19 cellular contexts compared by ENCODE assay signal in genomic region chr3:195058311-195059005, GRCh38.
A peak's percentile ranks its signal among the peaks of the same experiment; 100 is the strongest.
DNase-seq lines count a peak whose midpoint lies in the region; FAIRE-seq and TF ChIP-seq lines count a peak whose summit lies in the region.
"Had no signal": no experiment of that assay in that cellular context is flagged by ENCODE, and none has a peak within 500 bp of the region (broad histone marks: within the 10 kb centered on the region; RNA-seq: fewer than 3 reads in every experiment).

No MANE protein-coding gene starts in this region.

- H3K9me3 ChIP-seq in BLaER1, result peaks cover 12% of the 10 kb centered on the region
- H3K9me3 ChIP-seq in endothelial cell of umbilical vein (replicated peaks; ENCODE audit: control insufficient read depth, insufficient read depth, low read length), result no peaks in the 10 kb centered on the region
- H3K9me3 ChIP-seq in osteoblast (ENCODE audit: low read depth, low read length), result no peaks in the 10 kb centered on the region
- H3K9me3 ChIP-seq in OCI-LY7 (ENCODE audit: low read length), result no peaks in the 10 kb centered on the region
- H3K9me3 ChIP-seq in MM.1S (replicated peaks; ENCODE audit: insufficient read depth, low read length), result no peaks in the 10 kb centered on the region

- H3K27ac ChIP-seq in BLaER1 (no peak overlapping the region), endothelial cell of umbilical vein (ENCODE audit: insufficient read depth, low read depth, low read length) (peak overlapping the region; percentile 54), osteoblast (ENCODE audit: low read depth, low read length) (no peak overlapping the region), OCI-LY7 (ENCODE audit: low read depth, low read length, poor library complexity, severe bottlenecking) (no peak overlapping the region), MM.1S (ENCODE audit: low read length) (no peak overlapping the region)
- H3K27ac ChIP-seq: 22Rv1 had no signal

- H3F3A ChIP-seq in MM.1S (ENCODE audit: insufficient read depth, low read length), result no peaks in the 10 kb centered on the region

- BruUV-seq in endothelial cell of umbilical vein (replicated peaks; lab: Mats Ljungman, UMichigan) (no TSS peak), OCI-LY7 (replicated peaks; lab: Mats Ljungman, UMichigan) (no TSS peak)

- no peak for FAIRE-seq in endothelial cell of umbilical vein (lab: Jason Lieb, UNC)
- FAIRE-seq: GM12891, GM18507 had no signal

- H3K36me3 ChIP-seq in BLaER1, result no peaks in the 10 kb centered on the region
- no peaks in the 10 kb centered on the region for H3K36me3 ChIP-seq in endothelial cell of umbilical vein (ENCODE audit: control insufficient read depth in 2 of 2, extremely low read depth in 1 of 2, insufficient read depth in 2 of 2, low read length in 2 of 2)
- H3K36me3 ChIP-seq in osteoblast (ENCODE audit: insufficient read depth, low read length), result no peaks in the 10 kb centered on the region
- no peaks in the 10 kb centered on the region for H3K36me3 ChIP-seq in OCI-LY7 (ENCODE audit: insufficient read depth, low read length)
- no peaks in the 10 kb centered on the region for H3K36me3 ChIP-seq in MM.1S (replicated peaks; ENCODE audit: insufficient read depth, low read length)

- H3K9me1 ChIP-seq in endothelial cell of umbilical vein (replicated peaks; ENCODE audit: control insufficient read depth, extremely low read depth, insufficient read depth, low read length), result no peaks in the 10 kb centered on the region

- H3K4me2 ChIP-seq in BLaER1 (peak overlapping the region; percentile 45), endothelial cell of umbilical vein (ENCODE audit: insufficient read depth, low read length) (no peak overlapping the region), osteoblast (ENCODE audit: insufficient read depth, low read length) (no peak overlapping the region), OCI-LY7 (ENCODE audit: low read length) (no peak overlapping the region), MM.1S (ENCODE audit: low read depth, low read length) (no peak overlapping the region)

- peak; percentile 74 for DNase-seq in DMS 273 (lab: John Stamatoyannopoulos, UW; ENCODE audit: unreplicated experiment)
- DNase-seq in DMS 273 treated with DMSO at 0.1 percent for 48 hours (lab: John Stamatoyannopoulos, UW), result no peak
- DNase-seq in endothelial cell of umbilical vein (ENCODE audit: low read depth, low spot score), result peak; percentile 35
- DNase-seq in osteoblast (ENCODE audit: insufficient read length, low spot score, missing footprints), result peak; percentile 62
- no peak for DNase-seq in OCI-LY7 (ENCODE audit: low spot score)
- DNase-seq in CD1c-positive myeloid dendritic cell (ENCODE audit: extremely low spot score), result no peak
- no peak for DNase-seq in MM.1S
- DNase-seq: AML-193; CD4-positive, alpha-beta memory T cell; DMS53; EL; NCI-H1092 treated with DMSO at 0.1 percent for 48 hours; NCI-H146; NCI-H510A treated with DMSO at 0.1 percent for 48 hours; PC-3 had no signal

- H3K4me1 ChIP-seq in BLaER1, result peaks cover 32% of the 10 kb centered on the region
- peaks cover 15% of the 10 kb centered on the region for H3K4me1 ChIP-seq in endothelial cell of umbilical vein (ENCODE audit: control insufficient read depth, extremely low read depth, insufficient read depth, low read length)
- H3K4me1 ChIP-seq in osteoblast (ENCODE audit: insufficient read depth, low read length), result no peaks in the 10 kb centered on the region
- H3K4me1 ChIP-seq in OCI-LY7 (ENCODE audit: insufficient read depth, low read length, poor library complexity, severe bottlenecking), result peaks cover 3% of the 10 kb centered on the region
- no peaks in the 10 kb centered on the region for H3K4me1 ChIP-seq in MM.1S (ENCODE audit: low read length)

- intact Hi-C loops in endothelial cell of umbilical vein (cut with micrococcal nuclease), result loop anchor here (1.0 kb wide), 1 partner anchor 27 kb away; no protein-coding TSS in a partner anchor
- intact Hi-C loops in OCI-LY7 (cut with micrococcal nuclease; ENCODE audit: unreplicated experiment), result no loop called here

- H3K9ac ChIP-seq in BLaER1 (no peak overlapping the region), endothelial cell of umbilical vein (replicated peaks; ENCODE audit: extremely low read depth, insufficient read depth, low read length) (peak overlapping the region; percentile 6), MM.1S (ENCODE audit: low read length) (no peak overlapping the region)

- H3K9me2 ChIP-seq in OCI-LY7 (ENCODE audit: insufficient read depth, low read length) (no peaks in the 10 kb centered on the region), MM.1S (replicated peaks; ENCODE audit: insufficient read depth, low read length) (no peaks in the 10 kb centered on the region)

- H2AFZ ChIP-seq in endothelial cell of umbilical vein (ENCODE audit: low read depth, low read length) (peak overlapping the region; percentile 38), osteoblast (ENCODE audit: low read length) (no peak overlapping the region), OCI-LY7 (ENCODE audit: low read length) (no peak overlapping the region), MM.1S (ENCODE audit: low read length) (no peak overlapping the region)

- no peaks in the 10 kb centered on the region for H4K20me1 ChIP-seq in BLaER1
- H4K20me1 ChIP-seq in endothelial cell of umbilical vein (replicated peaks; ENCODE audit: control insufficient read depth, extremely low read depth, insufficient read depth, low read length), result no peaks in the 10 kb centered on the region
- no peaks in the 10 kb centered on the region for H4K20me1 ChIP-seq in osteoblast (ENCODE audit: insufficient read depth, low read length)
- H4K20me1 ChIP-seq in OCI-LY7 (ENCODE audit: insufficient read depth, low read length), result no peaks in the 10 kb centered on the region
- no peaks in the 10 kb centered on the region for H4K20me1 ChIP-seq in MM.1S (ENCODE audit: insufficient read depth, low read length)

- H3K27me3 ChIP-seq in BLaER1 (no peaks in the 10 kb centered on the region), endothelial cell of umbilical vein (ENCODE audit: control insufficient read depth in 2 of 2, insufficient read depth in 2 of 2, low read length in 2 of 2) (no peaks in the 10 kb centered on the region), osteoblast (ENCODE audit: insufficient read depth, low read length) (no peaks in the 10 kb centered on the region), MM.1S (replicated peaks; ENCODE audit: insufficient read depth, low read length) (no peaks in the 10 kb centered on the region)

- POLR2A ChIA-PET in endothelial cell of umbilical vein (lab: Charles Lee) (no interaction called here), OCI-LY7 (lab: Charles Lee) (interaction anchor here (0.6 kb wide), 1 partner anchor 27 kb away, joined by 3 read pairs; no protein-coding TSS in a partner anchor)

- H3K79me2 ChIP-seq in endothelial cell of umbilical vein (ENCODE audit: control insufficient read depth, insufficient read depth, low read length) (no peaks in the 10 kb centered on the region), osteoblast (ENCODE audit: insufficient read depth, low read length) (no peaks in the 10 kb centered on the region), OCI-LY7 (ENCODE audit: insufficient read depth, low read depth, low read length) (no peaks in the 10 kb centered on the region), MM.1S (ENCODE audit: low read length) (no peaks in the 10 kb centered on the region)

- TF ChIP-seq POLR2A in endothelial cell of umbilical vein (IDR thresholded peaks at IDR 0.05; ENCODE audit: low read depth, low read length), result no peak

- dilution Hi-C loops in endothelial cell of umbilical vein (cut with MboI; ENCODE audit: extremely low pct_ligation_motif_present, low sequenced_read_pairs), result no loop called here

- H3K4me3 ChIP-seq in BLaER1 (no peak overlapping the region), endothelial cell of umbilical vein (replicated peaks in 1 of 3; ENCODE audit: insufficient read depth in 1 of 3, low read depth in 1 of 3, low read length in 3 of 3) (no peak overlapping the region), osteoblast (ENCODE audit: insufficient read depth, low read length) (no peak overlapping the region), OCI-LY7 (ENCODE audit: low read depth, low read length, poor library complexity, severe bottlenecking) (no peak overlapping the region), MM.1S (ENCODE audit: low read length) (no peak overlapping the region)

- no peak for TF ChIP-seq CTCF in endothelial cell of umbilical vein (IDR thresholded peaks at IDR 0.05; ENCODE audit: extremely low read depth in 1 of 2, insufficient read depth in 1 of 2, low read depth in 1 of 2, low read length in 2 of 2)
- TF ChIP-seq CTCF in osteoblast (IDR thresholded peaks at IDR 0.05; ENCODE audit: extremely low read depth, low read depth, low read length), result no peak
- TF ChIP-seq CTCF in OCI-LY7 (conservative IDR thresholded peaks at IDR 0.05; ENCODE audit: low read length), result no peak
- TF ChIP-seq CTCF in MM.1S (IDR thresholded peaks at IDR 0.05; ENCODE audit: low read length), result no peak

- CTCF ChIA-PET in endothelial cell of umbilical vein (lab: Charles Lee), result interaction anchor here (0.6 to 2.9 kb wide), 12 partner anchors 10 to 376 kb away, joined by 3 to 17 read pairs (median 4); partner anchors contain the start of gene XXYLT1
- CTCF ChIA-PET in OCI-LY7 (lab: Charles Lee; ENCODE audit: unreplicated experiment), result no interaction called here

TF ChIP-seq in endothelial cell of umbilical vein, 7 proteins besides CTCF, POLR2A, EP300 and RAD21:
- no peak for TF ChIP-seq FOS (IDR thresholded peaks at IDR 0.05; ENCODE audit: borderline replicate concordance, insufficient read depth, low read length)
- no peak for TF ChIP-seq EZH2 (IDR thresholded peaks at IDR 0.05; ENCODE audit: borderline replicate concordance, low read depth, low read length, severe bottlenecking)
- no peak for TF ChIP-seq GATA2 (IDR thresholded peaks at IDR 0.05; ENCODE audit: insufficient read depth, insufficient read length, low read depth, low read length)
- no peak for TF ChIP-seq MYC (IDR thresholded peaks at IDR 0.05; ENCODE audit: low read depth, low read length)
- TF ChIP-seq MAX (IDR thresholded peaks at IDR 0.05; ENCODE audit: insufficient read depth, insufficient read length), result no peak
- no peak for TF ChIP-seq POLR2AphosphoS5 (IDR thresholded peaks at IDR 0.05; ENCODE audit: insufficient read depth, low read depth, low read length)
- TF ChIP-seq JUN (IDR thresholded peaks at IDR 0.05; ENCODE audit: borderline replicate concordance, insufficient read depth, insufficient read length, low read depth), result no peak

Comparison
In these comparisons a context has a peak if more than half of its experiments do, and no peak if none do; other contexts are left out.
1. DNase-seq: peak in DMS 273 (single experiment), endothelial cell of umbilical vein (single experiment) and osteoblast (single experiment); none in DMS 273 treated with DMSO at 0.1 percent for 48 hours (single experiment), OCI-LY7 (single experiment), CD1c-positive myeloid dendritic cell (single experiment) and MM.1S (single experiment).